ENCODE assay signal across 1 cellular context in the genomic region with DNA sequence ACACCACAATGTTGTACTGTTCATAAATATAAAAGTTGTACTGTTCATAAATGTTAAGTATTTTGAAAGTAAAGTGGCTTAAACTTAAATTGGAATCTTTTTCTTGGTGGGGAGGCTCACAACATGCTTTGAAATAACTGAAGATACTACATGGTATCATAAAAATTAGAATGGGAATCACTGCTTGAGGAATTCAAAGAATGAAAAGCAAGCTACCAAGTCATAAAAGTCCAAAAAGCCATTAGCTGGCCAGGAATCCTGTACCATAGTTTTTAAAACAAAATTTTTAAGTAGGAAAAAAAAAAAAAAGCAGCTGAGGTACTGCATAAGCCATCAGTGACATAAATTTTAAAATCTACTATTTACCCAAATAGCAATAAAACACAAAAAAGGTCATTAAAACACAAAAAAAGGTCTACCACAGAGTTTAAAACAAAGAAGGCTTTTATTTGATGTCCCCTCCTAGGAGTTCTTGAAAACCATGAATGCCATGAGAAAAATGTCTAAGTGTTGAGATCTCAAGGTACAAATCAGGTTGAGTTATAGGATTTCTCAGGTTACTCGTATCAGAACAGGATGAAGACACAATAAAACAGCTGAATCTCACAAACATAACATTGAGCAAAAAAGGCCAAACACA.
TF ChIP-seq lines count a peak whose summit lies in the region.

No MANE protein-coding gene starts in this region.

TF ChIP-seq in GM12878, 131 proteins besides CTCF, POLR2A, EP300 and RAD21:
- TF ChIP-seq ZBED1 (IDR thresholded peaks at IDR 0.05; ENCODE audit: borderline replicate concordance) (no peak), ZNF687 (IDR thresholded peaks at IDR 0.05) (no peak), BCLAF1 (IDR thresholded peaks at IDR 0.05) (no peak), ZZZ3 (IDR thresholded peaks at IDR 0.05; ENCODE audit: control insufficient read depth, insufficient read length, low read depth) (no peak), RBBP5 (conservative IDR thresholded peaks at IDR 0.05) (no peak), NFXL1 (IDR thresholded peaks at IDR 0.05; ENCODE audit: borderline replicate concordance) (no peak), CEBPB (IDR thresholded peaks at IDR 0.05; ENCODE audit: borderline replicate concordance in 1 of 2, low read depth in 2 of 2, low read length in 2 of 2) (no peak), USF2 (IDR thresholded peaks at IDR 0.05; ENCODE audit: borderline replicate concordance, low read depth, low read length) (no peak), BCL3 (IDR thresholded peaks at IDR 0.05; ENCODE audit: borderline replicate concordance, insufficient read depth, low read depth, low read length, poor library complexity, severe bottlenecking) (no peak)
